ENCODE assay signal across 9 cellular contexts in the genomic region with DNA sequence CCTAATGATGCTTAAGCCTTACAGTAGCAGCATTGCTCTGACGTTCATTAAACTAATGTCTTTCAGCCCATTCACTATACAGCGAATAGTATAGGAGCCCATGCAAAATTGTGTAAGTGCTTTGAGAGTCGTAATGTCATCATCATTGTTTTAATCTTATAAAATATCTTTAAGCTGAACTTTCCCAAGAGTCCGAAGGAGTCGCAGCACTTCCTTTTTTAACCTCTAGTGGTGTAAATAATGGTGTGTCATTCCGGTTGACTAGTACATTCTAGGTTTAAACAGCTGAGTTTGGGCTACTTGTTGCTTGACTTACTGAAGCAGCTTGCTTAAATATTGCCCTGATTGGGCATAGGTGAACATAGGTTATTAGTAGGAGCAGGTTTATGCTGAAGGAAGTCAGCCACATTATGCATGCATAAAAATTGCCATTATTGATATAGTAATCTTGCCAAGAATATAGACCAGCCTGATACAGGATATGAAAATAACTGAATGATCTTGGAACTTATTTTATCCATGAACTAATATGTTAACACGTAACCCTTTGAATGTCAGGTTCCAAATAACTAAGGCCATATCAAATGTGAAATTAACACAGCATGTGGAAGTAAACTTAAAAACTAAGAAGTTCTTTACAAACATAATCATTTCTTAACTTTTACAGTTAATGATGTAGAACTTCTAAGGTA. TPM values are rescaled to one million over a fixed set of nuclear protein-coding genes. Genes with fewer than 3 reads are reported as not detected.
DNase-seq lines count a peak whose midpoint lies in the region; ATAC-seq and TF ChIP-seq lines count a peak whose summit lies in the region.
"Had no signal": no experiment of that assay in that cellular context is flagged by ENCODE, and none has a peak within 500 bp of the region (broad histone marks: within the 10 kb centered on the region; RNA-seq: fewer than 3 reads in every experiment).

No MANE protein-coding gene starts in this region.

- ATAC-seq in aorta (ENCODE audit: low FRiP score): no peak
- ATAC-seq in GM18909 (IDR thresholded peaks at IDR 0.05; ENCODE audit: poor library complexity, unreplicated experiment): no peak

- H3K27me3 ChIP-seq in aorta (ENCODE audit: control insufficient read depth in 1 of 2, insufficient read depth in 2 of 2, low read length in 1 of 2): no peaks in the 10 kb centered on the region

- no peaks in the 10 kb centered on the region for H3K36me3 Mint-ChIP-seq in chondrocyte (ENCODE audit: low read depth)

- WGBS in mesodermal cell (ENCODE audit: insufficient coverage in 2 of 2), 2 experiments: 11% methylated on average over 3 of the region's 7 CpGs; no CpG with 5 or more reads in 1 of the 2 experiments
- 3 to 6% methylated on average over 7 of the region's 7 CpGs for WGBS in aorta, 2 donors

- H3K9me3 ChIP-seq in mesodermal cell (ENCODE audit: control insufficient read depth, low read length) (no peaks in the 10 kb centered on the region), aorta (ENCODE audit: control insufficient read depth, low read length) (no peaks in the 10 kb centered on the region)

- H3K27ac Mint-ChIP-seq in chondrocyte (ENCODE audit: unreplicated experiment): peak overlapping the region; percentile 91
- H3K27ac Mint-ChIP-seq: dendritic cell treated with granulocyte-macrophage colony-stimulating factor and Interleukin-4, amounts not matched to agents 40 ng/mL and 50 ng/mL, for 4 days had no signal

- no peak for TF ChIP-seq CTCF in HFF-Myc (IDR thresholded peaks at IDR 0.05; ENCODE audit: low read depth, low read length, missing control alignments)
- peak; percentile 76 for TF ChIP-seq CTCF in chondrocyte (IDR thresholded peaks at IDR 0.05)

- H3K36me3 ChIP-seq in mesodermal cell (ENCODE audit: control insufficient read depth, insufficient read depth, low read length) (peaks cover 14% of the 10 kb centered on the region), aorta (ENCODE audit: control insufficient read depth in 1 of 2, insufficient read depth in 2 of 2, low read length in 1 of 2) (no peaks in the 10 kb centered on the region)

- H3K4me3 ChIP-seq in HFF-Myc (replicated peaks; ENCODE audit: low read depth, low read length) (peak overlapping the region; percentile 71), mesodermal cell (ENCODE audit: extremely low read depth, insufficient read depth, low read length, poor library complexity, severe bottlenecking) (peak overlapping the region; percentile 87), aorta (ENCODE audit: low read length in 2 of 2) (peak overlapping the region; percentile 86 to 94)

- H3K9me3 Mint-ChIP-seq in chondrocyte (ENCODE audit: low read depth): no peaks in the 10 kb centered on the region
- H3K9me3 Mint-ChIP-seq: dendritic cell treated with granulocyte-macrophage colony-stimulating factor and Interleukin-4, amounts not matched to agents 40 ng/mL and 50 ng/mL, for 4 days had no signal

- H3K4me1 ChIP-seq in mesodermal cell (ENCODE audit: control insufficient read depth, insufficient read depth, low read length, poor library complexity, severe bottlenecking): peaks cover 10% of the 10 kb centered on the region
- H3K4me1 ChIP-seq in aorta (ENCODE audit: control insufficient read depth in 1 of 2, insufficient read depth in 2 of 2, low read length in 2 of 2): no peaks in the 10 kb centered on the region

- peak overlapping the region; percentile 89 for H3K4me3 Mint-ChIP-seq in chondrocyte (ENCODE audit: unreplicated experiment)

- H3K27ac ChIP-seq in mesodermal cell (ENCODE audit: low read depth, low read length, severe bottlenecking): no peak overlapping the region
- no peak overlapping the region for H3K27ac ChIP-seq in aorta (ENCODE audit: low read depth in 1 of 2, low read length in 2 of 2)

- H3K27me3 Mint-ChIP-seq in chondrocyte (ENCODE audit: low read depth): no peaks in the 10 kb centered on the region
- H3K27me3 Mint-ChIP-seq: dendritic cell treated with granulocyte-macrophage colony-stimulating factor and Interleukin-4, amounts not matched to agents 40 ng/mL and 50 ng/mL, for 4 days had no signal

- intact Hi-C loops in aorta (cut with DNase I) (loop anchor here (5.0 kb wide), 4 partner anchors 52 to 192 kb away; partner anchors contain the start of gene RAD52 (in 1 of the 2)), posterior cingulate gyrus (cut with DNase I) (loop anchor here (5.0 kb wide), 3 partner anchors 57 to 837 kb away; partner anchors contain the start of gene FBXL14)

- DNase-seq in D341Med (ENCODE audit: low spot score) (peak; percentile 40), HFF-Myc (ENCODE audit: extremely low read depth, low read depth) (peak; percentile 26), SIG-M5 (lab: John Stamatoyannopoulos, UW) (peak; percentile 71), chondrocyte (ENCODE audit: low spot score) (no peak), aorta (no peak), posterior cingulate gyrus (no peak)

- H3K4me1 Mint-ChIP-seq in chondrocyte (ENCODE audit: low read depth): peaks cover 39% of the 10 kb centered on the region

RNA-seq across cellular contexts. Expression of gene WNK1, which starts 2.6 kb away (rescaled TPM):
- total RNA-seq in chondrocyte (163 to 274 TPM (median 172 TPM) in 3 replicates), aorta (100 to 1,000 TPM; 182 to 226 TPM)
- 95.2 TPM for polyA plus RNA-seq in mesodermal cell (2013, experiment 1 of 2)
- polyA plus RNA-seq in mesodermal cell (2013, experiment 2 of 2): 88.1 TPM
- polyA plus RNA-seq in aorta: 10 to 100 TPM; 22.3 to 30.4 TPM

Comparison
In these comparisons a context has a peak if more than half of its experiments do, and no peak if none do; other contexts are left out.
1. DNase-seq: peak in D341Med (single experiment), HFF-Myc (single experiment) and SIG-M5 (single experiment); none in chondrocyte (single experiment), aorta (0 of 2) and posterior cingulate gyrus (0 of 10).
2. Peak in every context shown above with its lines, with median percentiles within 50 percentile points of each other: H3K4me3 ChIP-seq.